In the genomic region with DNA sequence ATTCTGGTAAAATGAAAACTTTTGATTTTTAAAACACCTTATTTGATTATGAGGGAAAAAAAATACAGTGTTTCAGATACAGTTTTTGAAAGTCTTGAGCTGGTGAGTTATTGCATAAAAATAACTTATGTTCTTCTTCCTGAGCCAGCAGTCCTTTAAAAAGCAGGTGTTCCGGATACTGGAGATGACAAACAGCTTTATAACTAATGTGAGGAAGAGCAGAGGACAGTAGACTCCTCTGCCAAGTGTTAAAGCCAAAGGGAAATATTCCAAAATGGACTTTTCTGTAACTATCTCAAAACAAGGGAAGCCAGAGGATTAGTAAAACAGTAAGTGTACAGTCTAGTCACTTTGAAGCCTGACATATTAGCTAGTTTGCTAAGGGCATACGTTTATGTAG, we compare ENCODE assay signal across 1 cellular context.
TF ChIP-seq lines count a peak whose summit lies in the region.

No MANE protein-coding gene starts in this region.

TF ChIP-seq in WTC11, 78 proteins besides CTCF, POLR2A, EP300 and RAD21 (continued from another document):
- TF ChIP-seq, protein P1, sequence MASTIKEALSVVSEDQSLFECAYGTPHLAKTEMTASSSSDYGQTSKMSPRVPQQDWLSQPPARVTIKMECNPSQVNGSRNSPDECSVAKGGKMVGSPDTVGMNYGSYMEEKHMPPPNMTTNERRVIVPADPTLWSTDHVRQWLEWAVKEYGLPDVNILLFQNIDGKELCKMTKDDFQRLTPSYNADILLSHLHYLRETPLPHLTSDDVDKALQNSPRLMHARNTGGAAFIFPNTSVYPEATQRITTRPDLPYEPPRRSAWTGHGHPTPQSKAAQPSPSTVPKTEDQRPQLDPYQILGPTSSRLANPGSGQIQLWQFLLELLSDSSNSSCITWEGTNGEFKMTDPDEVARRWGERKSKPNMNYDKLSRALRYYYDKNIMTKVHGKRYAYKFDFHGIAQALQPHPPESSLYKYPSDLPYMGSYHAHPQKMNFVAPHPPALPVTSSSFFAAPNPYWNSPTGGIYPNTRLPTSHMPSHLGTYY (CRISPR knock-in tag; IDR thresholded peaks at IDR 0.05): no peak
- TF ChIP-seq NFYB (CRISPR knock-in tag; conservative IDR thresholded peaks at IDR 0.05; ENCODE audit: low read depth) (no peak), GTF2I (CRISPR knock-in tag; conservative IDR thresholded peaks at IDR 0.05) (no peak), ZBTB21 (CRISPR knock-in tag; IDR thresholded peaks at IDR 0.05; ENCODE audit: borderline replicate concordance) (no peak)
